ENCODE assay signal across 36 cellular contexts in the genomic region with DNA sequence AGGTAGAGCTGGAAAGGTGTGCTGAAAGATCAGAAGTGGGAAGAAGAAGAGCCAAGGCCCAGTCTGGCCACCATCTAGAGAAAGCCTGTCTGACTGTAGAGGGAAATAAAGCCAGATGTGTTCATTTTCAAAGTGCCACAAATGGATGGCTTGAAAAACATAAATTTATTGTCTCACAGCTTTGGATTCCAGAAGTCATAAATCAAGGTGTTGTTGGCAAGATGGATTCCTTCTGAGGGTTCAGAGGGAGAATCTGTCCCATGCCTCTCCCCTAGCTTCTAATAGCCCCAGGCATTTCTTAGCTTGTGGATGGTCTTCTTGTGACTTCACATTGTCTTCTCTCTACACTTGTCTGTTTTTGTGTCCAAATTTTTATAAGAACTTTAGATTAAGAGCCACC. TPM values are rescaled to one million over a fixed set of nuclear protein-coding genes. Genes with fewer than 3 reads are reported as not detected.
"Had no signal": no experiment of that assay in that cellular context is flagged by ENCODE, and none has a peak within 500 bp of the region (broad histone marks: within the 10 kb centered on the region; RNA-seq: fewer than 3 reads in every experiment).

No MANE protein-coding gene starts in this region.

- H3K9me3 ChIP-seq: neutrophil, pancreas, psoas muscle, spleen, suprapubic skin, testis, tibial artery, transverse colon, upper lobe of left lung, uterus had no signal

- H3K4me3 Mint-ChIP-seq: naive B cell; naive thymus-derived CD8-positive, alpha-beta T cell; natural killer cell treated with Interleukin-12 subunit alpha and Interleukin-12 subunit beta and Interleukin-15 and Interleukin-18, amount 100 ng/mL, for 72 hours; nephron progenitor cell; neural crest cell; stimulated activated memory B cell treated with anti-CD40 and anti-IgM and Interleukin-4, amounts not matched to agents 10 μg/mL and 1 μg/mL and 100 μg/mL, for 72 hours; stimulated activated naive CD8-positive, alpha-beta T cell treated with anti-CD3 and anti-CD28 coated beads, Interleukin-15, amount 100 ng/mL, for 72 hours had no signal

- ATAC-seq: naive thymus-derived CD8-positive, alpha-beta T cell; natural killer cell treated with Interleukin-12 subunit alpha and Interleukin-12 subunit beta and Interleukin-15 and Interleukin-18, amount 100 ng/mL, for 72 hours; pancreas; psoas muscle; right cardiac atrium; sciatic nerve; stimulated activated memory B cell treated with anti-CD40 and anti-IgM and Interleukin-4, amounts not matched to agents 10 μg/mL and 1 μg/mL and 100 μg/mL, for 72 hours; stimulated activated naive CD8-positive, alpha-beta T cell treated with anti-CD3 and anti-CD28 coated beads, Interleukin-15, amount 100 ng/mL, for 72 hours; stimulated activated naive CD8-positive, alpha-beta T cell treated with anti-CD3 and anti-CD28 coated beads, Interleukin-15, Interleukin-2, amounts not matched to agents 100 U/mL and 50 U/mL, for 24 hours had no signal

- FAIRE-seq: pancreas had no signal

- H3K36me3 Mint-ChIP-seq: naive B cell; naive thymus-derived CD8-positive, alpha-beta T cell; natural killer cell treated with Interleukin-12 subunit alpha and Interleukin-12 subunit beta and Interleukin-15 and Interleukin-18, amount 100 ng/mL, for 72 hours; stimulated activated memory B cell treated with anti-CD40 and anti-IgM and Interleukin-4, amounts not matched to agents 10 μg/mL and 1 μg/mL and 100 μg/mL, for 72 hours had no signal

- DNase-seq: naive B cell; naive thymus-derived CD8-positive, alpha-beta T cell; nephron progenitor cell; nucleus accumbens; pancreas; posterior cingulate gyrus; psoas muscle; right cardiac atrium; spleen; stimulated activated CD4-positive, alpha-beta T cell treated with anti-CD3 and anti-CD28 coated beads, Interleukin-12 subunit alpha, Interleukin-12 subunit beta, amount 100 ng/mL, for 4 hours; stimulated activated CD4-positive, alpha-beta T cell treated with anti-CD3 and anti-CD28 coated beads, Interleukin-1b, Interleukin-23, amount 100 ng/mL, for 48 hours; stimulated activated CD4-positive, alpha-beta T cell treated with anti-CD3 and anti-CD28 coated beads, Interleukin-4, amount 100 ng/mL, for 1 hour; stimulated activated CD4-positive, alpha-beta T cell treated with anti-CD3 and anti-CD28 coated beads, Interleukin-4, amount 100 ng/mL, for 4 hours; stimulated activated CD8-positive, alpha-beta memory T cell treated with anti-CD3 and anti-CD28 coated beads, Interleukin-4, amount 100 ng/mL, for 48 hours; stimulated activated naive CD4-positive, alpha-beta T cell; stimulated activated naive CD8-positive, alpha-beta T cell treated with anti-CD3 and anti-CD28 coated beads, Interleukin-15, amount 100 ng/mL, for 72 hours; stimulated activated naive CD8-positive, alpha-beta T cell treated with anti-CD3 and anti-CD28 coated beads, Interleukin-15, Interleukin-2, amounts not matched to agents 100 U/mL and 50 U/mL, for 24 hours; substantia nigra; testis; tibial artery; transverse colon; upper lobe of left lung; uterus had no signal

- H3K27ac ChIP-seq: neutrophil, pancreas, psoas muscle, skin epidermis, spleen, suprapubic skin, testis, tibial artery, transverse colon, upper lobe of left lung, uterus had no signal

- H3K27me3 ChIP-seq: pancreas, spleen, suprapubic skin, testis, tibial artery, transverse colon, upper lobe of left lung, uterus had no signal

- H3K4me3 ChIP-seq: pancreas, psoas muscle, skin epidermis, smooth muscle cell, spleen, suprapubic skin, testis, tibial artery, transverse colon, upper lobe of left lung, uterus had no signal

- H3K4me1 Mint-ChIP-seq: neural crest cell; stimulated activated memory B cell treated with anti-CD40 and anti-IgM and Interleukin-4, amounts not matched to agents 10 μg/mL and 1 μg/mL and 100 μg/mL, for 72 hours; stimulated activated naive CD8-positive, alpha-beta T cell treated with anti-CD3 and anti-CD28 coated beads, Interleukin-15, amount 100 ng/mL, for 72 hours had no signal

- H3K27ac Mint-ChIP-seq: naive B cell; naive thymus-derived CD8-positive, alpha-beta T cell; natural killer cell treated with Interleukin-12 subunit alpha and Interleukin-12 subunit beta and Interleukin-15 and Interleukin-18, amount 100 ng/mL, for 72 hours; nephron progenitor cell; progenitor cell of endocrine pancreas; stimulated activated memory B cell treated with anti-CD40 and anti-IgM and Interleukin-4, amounts not matched to agents 10 μg/mL and 1 μg/mL and 100 μg/mL, for 72 hours; stimulated activated naive CD8-positive, alpha-beta T cell treated with anti-CD3 and anti-CD28 coated beads, Interleukin-15, amount 100 ng/mL, for 72 hours had no signal

- H3K9me3 Mint-ChIP-seq: naive B cell; natural killer cell treated with Interleukin-12 subunit alpha and Interleukin-12 subunit beta and Interleukin-15 and Interleukin-18, amount 100 ng/mL, for 72 hours; stimulated activated naive CD8-positive, alpha-beta T cell treated with anti-CD3 and anti-CD28 coated beads, Interleukin-15, amount 100 ng/mL, for 72 hours had no signal

- H3K36me3 ChIP-seq: neutrophil, pancreas, spleen, suprapubic skin, tibial artery, transverse colon, upper lobe of left lung, uterus had no signal

- H3K4me1 ChIP-seq: psoas muscle, suprapubic skin, testis, upper lobe of left lung, uterus had no signal

- H3K4me2 ChIP-seq: smooth muscle cell had no signal

RNA-seq across cellular contexts. Expression of a gene that starts 6.2 kb away (rescaled TPM):
- total RNA-seq: naive thymus-derived CD8-positive, alpha-beta T cell had no signal

RNA-seq across cellular contexts. Expression of a gene that starts 31.5 kb away (rescaled TPM):
- total RNA-seq: naive thymus-derived CD8-positive, alpha-beta T cell; natural killer cell treated with Interleukin-12 subunit alpha and Interleukin-12 subunit beta and Interleukin-15 and Interleukin-18, amount 100 ng/mL, for 72 hours; neural crest cell; omental fat pad; osteocyte; progenitor cell of endocrine pancreas; psoas muscle; renal cortical epithelial cell; sciatic nerve; smooth muscle cell; spleen; transverse colon; upper lobe of left lung; urinary bladder; uterus had no signal
- polyA plus RNA-seq: naive thymus-derived CD8-positive, alpha-beta T cell; pancreas; psoas muscle; smooth muscle cell; spleen; urinary bladder had no signal
